In the genomic region with DNA sequence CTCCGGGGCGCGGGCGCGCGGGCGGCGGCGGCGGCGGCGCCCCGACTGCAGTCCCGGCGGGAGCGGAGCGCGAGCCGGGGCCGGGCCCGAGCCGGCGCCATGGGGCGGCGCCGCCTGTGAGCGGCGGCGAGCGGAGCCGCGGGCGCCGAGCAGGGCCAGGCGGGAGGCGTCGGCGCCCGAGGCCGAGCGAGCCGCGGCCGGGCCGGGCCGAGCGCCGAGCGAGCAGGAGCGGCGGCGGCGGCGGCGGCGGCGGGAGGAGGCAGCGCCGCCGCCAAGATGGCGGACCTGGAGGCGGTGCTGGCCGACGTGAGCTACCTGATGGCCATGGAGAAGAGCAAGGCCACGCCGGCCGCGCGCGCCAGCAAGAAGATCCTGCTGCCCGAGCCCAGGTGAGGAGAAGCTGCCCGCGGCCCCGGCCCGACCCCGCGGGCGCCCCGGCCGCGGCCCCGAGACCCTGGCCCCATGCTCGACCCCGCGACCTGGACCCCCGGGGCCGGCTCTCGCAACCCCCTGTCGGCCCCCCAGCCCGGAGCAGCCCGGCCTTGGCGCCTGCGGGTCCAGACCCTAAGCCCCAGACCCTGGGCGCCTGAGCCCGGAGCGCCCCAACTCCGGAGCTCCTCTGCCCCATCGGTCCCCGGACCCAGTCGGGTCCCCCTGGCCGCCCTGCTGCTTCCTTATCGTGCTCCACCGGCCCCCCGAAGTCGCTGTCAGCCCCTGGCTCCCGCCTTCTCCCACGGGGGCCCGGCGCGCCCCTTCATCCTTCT, we compare ENCODE assay signal across 8 cellular contexts. TPM values are rescaled to one million over a fixed set of nuclear protein-coding genes. Genes with fewer than 3 reads are reported as not detected.
DNase-seq lines count a peak whose midpoint lies in the region; ATAC-seq and TF ChIP-seq lines count a peak whose summit lies in the region.

TSS of gene GRK2 (plus strand) at position 50 of the 764 bp plus-strand sequence. CDS start at position 277, 227 bp downstream.

- no peaks in the 10 kb centered on the region for H3K9me2 ChIP-seq in SU-DHL-6 (replicated peaks; ENCODE audit: insufficient read depth, low read length)

- H4K20me1 ChIP-seq in SU-DHL-6 (ENCODE audit: low read depth, low read length), result no peaks in the 10 kb centered on the region

- no peak within 1 kb of the TSS for H2AFZ ChIP-seq in SU-DHL-6 (ENCODE audit: low read depth, low read length, severe bottlenecking)

- no peaks in the 10 kb centered on the region for H3K9me3 Mint-ChIP-seq in activated CD8-positive, alpha-beta memory T cell treated with anti-CD3 and anti-CD28 coated beads, Interleukin-2, amount 10 ng/mL, durations not matched to agents 7 days and 5 days (ENCODE audit: low read depth)
- no peaks in the 10 kb centered on the region for H3K9me3 Mint-ChIP-seq in memory B cell

- peaks cover 48% of the 10 kb centered on the region for H3K79me2 ChIP-seq in SU-DHL-6 (ENCODE audit: insufficient read depth, low read length)

- CTCF ChIA-PET in activated CD8-positive, alpha-beta memory T cell treated with anti-CD3 and anti-CD28 coated beads, Interleukin-2, amount 10 ng/mL, durations not matched to agents 7 days and 5 days (lab: Charles Lee), result interaction anchor here (0.6 to 9.3 kb wide), 10 partner anchors 12 to 79 kb away, joined by 3 to 137 read pairs (median 6); partner anchors contain the start of gene ANKRD13D

- H3K4me1 ChIP-seq in HUES64 (ENCODE audit: insufficient read depth, low read length), result peaks cover 37% of the 10 kb centered on the region
- peaks cover 37% of the 10 kb centered on the region for H3K4me1 ChIP-seq in ectodermal cell (ENCODE audit: control insufficient read depth, insufficient read depth, low read length)
- H3K4me1 ChIP-seq in thymus (ENCODE audit: control insufficient read depth, insufficient read depth, low read length), result peaks cover 40% of the 10 kb centered on the region

- H3K27ac ChIP-seq in HUES64 (ENCODE audit: low read depth, low read length), result no peak within 1 kb of the TSS
- peak within 1 kb of the TSS; percentile 93 for H3K27ac ChIP-seq in SU-DHL-6 (ENCODE audit: low read depth, low read length)
- no peak within 1 kb of the TSS for H3K27ac ChIP-seq in ectodermal cell (ENCODE audit: insufficient read depth, low read depth, low read length, poor library complexity, severe bottlenecking)
- H3K27ac ChIP-seq in thymus (ENCODE audit: low read depth), result peak within 1 kb of the TSS; percentile 95

- peaks cover 74% of the 10 kb centered on the region for H3K4me1 Mint-ChIP-seq in activated CD8-positive, alpha-beta memory T cell treated with anti-CD3 and anti-CD28 coated beads, Interleukin-2, amount 10 ng/mL, durations not matched to agents 7 days and 5 days
- peaks cover 49% of the 10 kb centered on the region for H3K4me1 Mint-ChIP-seq in memory B cell

- peaks cover 46% of the 10 kb centered on the region for H3K36me3 Mint-ChIP-seq in activated CD8-positive, alpha-beta memory T cell treated with anti-CD3 and anti-CD28 coated beads, Interleukin-2, amount 10 ng/mL, durations not matched to agents 7 days and 5 days
- peaks cover 22% of the 10 kb centered on the region for H3K36me3 Mint-ChIP-seq in memory B cell

- H3K27me3 Mint-ChIP-seq in activated CD8-positive, alpha-beta memory T cell treated with anti-CD3 and anti-CD28 coated beads, Interleukin-2, amount 10 ng/mL, durations not matched to agents 7 days and 5 days, result peaks cover 4% of the 10 kb centered on the region
- peaks cover 3% of the 10 kb centered on the region for H3K27me3 Mint-ChIP-seq in memory B cell

- DNase-seq in activated CD8-positive, alpha-beta memory T cell treated with anti-CD3 and anti-CD28 coated beads, Interleukin-2, amount 10 ng/mL, durations not matched to agents 7 days and 5 days, result peak; percentile 64
- DNase-seq in activated CD8-positive, alpha-beta memory T cell treated with anti-CD3 and anti-CD28 coated beads, Interleukin-2, amount 50 U/mL, for 4 hours, result no peak
- DNase-seq in memory B cell (ENCODE audit: low spot score in 2 of 2), result no peak

- H3K4me2 ChIP-seq in SU-DHL-6 (ENCODE audit: low read depth, low read length, poor library complexity, severe bottlenecking), result peak within 1 kb of the TSS; percentile 58

- H3K27ac Mint-ChIP-seq in activated CD8-positive, alpha-beta memory T cell treated with anti-CD3 and anti-CD28 coated beads, Interleukin-2, amount 10 ng/mL, durations not matched to agents 7 days and 5 days, result peak within 1 kb of the TSS; percentile 98
- peak within 1 kb of the TSS; percentile 95 for H3K27ac Mint-ChIP-seq in memory B cell

- H3K9ac ChIP-seq in HUES64 (ENCODE audit: low read depth, low read length) (peak within 1 kb of the TSS; percentile 74), SU-DHL-6 (ENCODE audit: low read length) (peak within 1 kb of the TSS; percentile 97)

- H3K36me3 ChIP-seq in HUES64 (ENCODE audit: insufficient read depth, low read length) (peaks cover 17% of the 10 kb centered on the region), SU-DHL-6 (ENCODE audit: low read length) (no peaks in the 10 kb centered on the region), ectodermal cell (ENCODE audit: control insufficient read depth, insufficient read depth, low read length) (no peaks in the 10 kb centered on the region), thymus (ENCODE audit: control insufficient read depth, insufficient read depth) (peaks cover 21% of the 10 kb centered on the region)

- WGBS in HUES64, result under 1% methylated on average over 110 of the region's 110 CpGs
- WGBS in ectodermal cell, 2 experiments, result 0 to 1% methylated on average over 110 of the region's 110 CpGs
- under 1% methylated on average over 110 of the region's 110 CpGs for WGBS in thymus

- ATAC-seq in activated CD8-positive, alpha-beta memory T cell treated with anti-CD3 and anti-CD28 coated beads, Interleukin-2, amount 10 ng/mL, durations not matched to agents 7 days and 5 days, result peak; percentile 24
- ATAC-seq in memory B cell (ENCODE audit: low read depth) (peak; percentile 50), GM21423 (IDR thresholded peaks at IDR 0.05; ENCODE audit: unreplicated experiment) (no peak)

- TF ChIP-seq CTCF in SU-DHL-6 (IDR thresholded peaks at IDR 0.05; ENCODE audit: insufficient read depth, low read length, poor library complexity, severe bottlenecking), result no peak

- H3K27me3 ChIP-seq in HUES64 (ENCODE audit: insufficient read depth, low read length) (peaks cover 21% of the 10 kb centered on the region), SU-DHL-6 (ENCODE audit: low read length) (no peaks in the 10 kb centered on the region), ectodermal cell (ENCODE audit: control insufficient read depth, insufficient read depth, low read length, poor library complexity, severe bottlenecking) (peaks cover 24% of the 10 kb centered on the region), thymus (ENCODE audit: control insufficient read depth, insufficient read depth) (no peaks in the 10 kb centered on the region)

- peaks cover 28% of the 10 kb centered on the region for H3F3A ChIP-seq in SU-DHL-6 (ENCODE audit: insufficient read depth)

- H3K9me3 ChIP-seq in HUES64 (ENCODE audit: insufficient read depth, low read depth, low read length) (no peaks in the 10 kb centered on the region), SU-DHL-6 (ENCODE audit: insufficient read depth, low read length) (no peaks in the 10 kb centered on the region), ectodermal cell (ENCODE audit: control insufficient read depth, low read length) (no peaks in the 10 kb centered on the region), thymus (ENCODE audit: control insufficient read depth) (no peaks in the 10 kb centered on the region)

- peak within 1 kb of the TSS; percentile 99 for H3K4me3 Mint-ChIP-seq in activated CD8-positive, alpha-beta memory T cell treated with anti-CD3 and anti-CD28 coated beads, Interleukin-2, amount 10 ng/mL, durations not matched to agents 7 days and 5 days
- peak within 1 kb of the TSS; percentile 95 for H3K4me3 Mint-ChIP-seq in memory B cell

- H3K4me3 ChIP-seq in HUES64 (ENCODE audit: low read length) (peak within 1 kb of the TSS; percentile 76), SU-DHL-6 (ENCODE audit: insufficient read depth, low read length, poor library complexity, severe bottlenecking) (peak within 1 kb of the TSS; percentile 65), ectodermal cell (ENCODE audit: insufficient read depth, low read depth, low read length) (peak within 1 kb of the TSS; percentile 86), thymus (ENCODE audit: low read length) (peak within 1 kb of the TSS; percentile 92)

RNA-seq across cellular contexts. Expression of gene GRK2, which starts in this region (rescaled TPM):
- 100 to 1,000 TPM; 366 to 402 TPM for total RNA-seq in activated CD8-positive, alpha-beta memory T cell treated with anti-CD3 and anti-CD28 coated beads, Interleukin-2, amount 10 ng/mL, durations not matched to agents 7 days and 5 days
- 30.8 TPM for polyA plus RNA-seq in HUES64 (2013, experiment 1 of 2)
- 34.2 TPM for polyA plus RNA-seq in HUES64 (2013, experiment 2 of 2)
- 47.7 TPM for polyA plus RNA-seq in ectodermal cell (2013, experiment 1 of 4)
- 45.8 TPM for polyA plus RNA-seq in ectodermal cell (2013, experiment 2 of 4)
- polyA plus RNA-seq in ectodermal cell (2013, experiment 3 of 4), result 35.1 TPM
- polyA plus RNA-seq in ectodermal cell (2013, experiment 4 of 4), result 37.3 TPM
- polyA plus RNA-seq in thymus, result 158 TPM

Comparison
In these comparisons a context has a peak if more than half of its experiments do, and no peak if none do; other contexts are left out.
1. H3K27ac ChIP-seq: peak in SU-DHL-6 (single experiment) and thymus (single experiment); none in HUES64 (single experiment) and ectodermal cell (single experiment).
2. Peak in every context shown above with its lines, with median percentiles within 50 percentile points of each other: H3K4me3 ChIP-seq.